9 cellular contexts compared by ENCODE assay signal in genomic region chr1:209839875-209840491, GRCh38. TPM values are rescaled to one million over a fixed set of nuclear protein-coding genes. Genes with fewer than 3 reads are reported as not detected.
A peak's percentile ranks its signal among the peaks of the same experiment; 100 is the strongest.
DNase-seq lines count a peak whose midpoint lies in the region; ATAC-seq and TF ChIP-seq lines count a peak whose summit lies in the region.
"Had no signal": no experiment of that assay in that cellular context is flagged by ENCODE, and none has a peak within 500 bp of the region (broad histone marks: within the 10 kb centered on the region; RNA-seq: fewer than 3 reads in every experiment).

No MANE protein-coding gene starts in this region.

- H3K27ac Mint-ChIP-seq in activated naive CD8-positive, alpha-beta T cell treated with anti-CD3 and anti-CD28 coated beads, Interleukin-2, amount 50 U/mL, for 24 hours: peak overlapping the region; percentile 94
- peak overlapping the region; percentile 4 for H3K27ac Mint-ChIP-seq in type B pancreatic cell

- peaks cover 71% of the 10 kb centered on the region for H3K36me3 ChIP-seq in WERI-Rb-1

- no peaks in the 10 kb centered on the region for H3K4me1 ChIP-seq in right cardiac atrium (ENCODE audit: control insufficient read depth, insufficient read depth, low read length)

- H3K27ac ChIP-seq in right cardiac atrium (ENCODE audit: low read length) (no peak overlapping the region), WERI-Rb-1 (no peak overlapping the region)
- H3K27ac ChIP-seq: spleen had no signal

- intact Hi-C loops in right cardiac atrium (cut with DNase I): no loop called here
- intact Hi-C loops in left ventricle myocardium superior (cut with micrococcal nuclease): no loop called here

- ATAC-seq in right cardiac atrium (peak; percentile 60 to 92), left ventricle myocardium superior (no peak)
- ATAC-seq in activated naive CD8-positive, alpha-beta T cell treated with anti-CD3 and anti-CD28 coated beads, Interleukin-2, amount 50 U/mL, for 24 hours: peak; percentile 83

- no peak for DNase-seq in right cardiac atrium
- no peak for DNase-seq in left ventricle myocardium superior
- peak; percentile 26 for DNase-seq in activated naive CD8-positive, alpha-beta T cell treated with anti-CD3 and anti-CD28 coated beads, Interleukin-2, amount 50 U/mL, for 24 hours
- peak; percentile 86 for DNase-seq in kidney glomerular epithelial cell (lab: John Stamatoyannopoulos, UW)
- DNase-seq in type B pancreatic cell (ENCODE audit: extremely low spot score, unreplicated experiment): no peak
- DNase-seq in WERI-Rb-1: no peak
- DNase-seq in Ammon's horn (ENCODE audit: low spot score): no peak
- no peak for DNase-seq in NCI-H2196 treated with DMSO at 0.1 percent for 48 hours (lab: John Stamatoyannopoulos, UW; ENCODE audit: unreplicated experiment)
- DNase-seq: spleen had no signal

- H3K27me3 Mint-ChIP-seq in activated naive CD8-positive, alpha-beta T cell treated with anti-CD3 and anti-CD28 coated beads, Interleukin-2, amount 50 U/mL, for 24 hours: no peaks in the 10 kb centered on the region
- no peaks in the 10 kb centered on the region for H3K27me3 Mint-ChIP-seq in type B pancreatic cell

- H3K9me3 ChIP-seq in right cardiac atrium (ENCODE audit: control insufficient read depth, low read length) (no peaks in the 10 kb centered on the region), WERI-Rb-1 (ENCODE audit: severe bottlenecking) (no peaks in the 10 kb centered on the region)
- H3K9me3 ChIP-seq: spleen had no signal

- H3K9me3 Mint-ChIP-seq in activated naive CD8-positive, alpha-beta T cell treated with anti-CD3 and anti-CD28 coated beads, Interleukin-2, amount 50 U/mL, for 24 hours: no peaks in the 10 kb centered on the region
- H3K9me3 Mint-ChIP-seq in type B pancreatic cell: no peaks in the 10 kb centered on the region

- no peak overlapping the region for H3K4me3 ChIP-seq in right cardiac atrium (ENCODE audit: low read length)
- no peak overlapping the region for H3K4me3 ChIP-seq in WERI-Rb-1 (ENCODE audit: low read depth, low read length)
- H3K4me3 ChIP-seq: spleen had no signal

- WGBS in right cardiac atrium: 65% methylated on average over 5 of the region's 5 CpGs

- TF ChIP-seq CTCF in type B pancreatic cell (conservative IDR thresholded peaks at IDR 0.05) (no peak), WERI-Rb-1 (IDR thresholded peaks at IDR 0.05; ENCODE audit: low read depth, low read length) (no peak)

- H3K36me3 Mint-ChIP-seq in activated naive CD8-positive, alpha-beta T cell treated with anti-CD3 and anti-CD28 coated beads, Interleukin-2, amount 50 U/mL, for 24 hours (ENCODE audit: low read depth): peaks cover 86% of the 10 kb centered on the region
- H3K36me3 Mint-ChIP-seq in type B pancreatic cell: peaks cover 35% of the 10 kb centered on the region

- peak overlapping the region; percentile 59 for H3K4me3 Mint-ChIP-seq in activated naive CD8-positive, alpha-beta T cell treated with anti-CD3 and anti-CD28 coated beads, Interleukin-2, amount 50 U/mL, for 24 hours
- H3K4me3 Mint-ChIP-seq in type B pancreatic cell: no peak overlapping the region

- H3K4me1 Mint-ChIP-seq in activated naive CD8-positive, alpha-beta T cell treated with anti-CD3 and anti-CD28 coated beads, Interleukin-2, amount 50 U/mL, for 24 hours: peaks cover 62% of the 10 kb centered on the region
- no peaks in the 10 kb centered on the region for H3K4me1 Mint-ChIP-seq in type B pancreatic cell (ENCODE audit: unreplicated experiment)

- H3K27me3 ChIP-seq in right cardiac atrium (ENCODE audit: control insufficient read depth, insufficient read depth) (no peaks in the 10 kb centered on the region), WERI-Rb-1 (ENCODE audit: insufficient read depth, low read depth, severe bottlenecking) (no peaks in the 10 kb centered on the region)
- H3K27me3 ChIP-seq: spleen had no signal

RNA-seq across cellular contexts. Expression of gene UTP25, which starts 12.2 kb away (rescaled TPM):
- total RNA-seq in right cardiac atrium: 1 to 10 TPM; 2.3 to 3.1 (median 3.0) TPM
- polyA plus RNA-seq in right cardiac atrium: 1.2 TPM
- 2.5 TPM for total RNA-seq in left ventricle myocardium superior
- 8.4 and 9.4 TPM in 2 replicates for total RNA-seq in type B pancreatic cell (ENCODE audit: low replicate concordance)

RNA-seq across cellular contexts. Expression of gene IRF6, which starts 34.0 kb away (rescaled TPM):
- total RNA-seq in right cardiac atrium (10 to 100 TPM; 27.7 to 45.4 (median 36.4) TPM), left ventricle myocardium superior (48.5 TPM), type B pancreatic cell (ENCODE audit: low replicate concordance) (28.2 and 67.4 TPM in 2 replicates)
- 22.6 TPM for polyA plus RNA-seq in right cardiac atrium

RNA-seq across cellular contexts. Expression of gene C1orf74, which starts 55.6 kb away (rescaled TPM):
- total RNA-seq in right cardiac atrium (1 to 10 TPM; 1.9 to 3.3 (median 2.8) TPM), left ventricle myocardium superior (2.0 TPM), type B pancreatic cell (ENCODE audit: low replicate concordance) (3.6 TPM in 2 replicates)
- polyA plus RNA-seq in right cardiac atrium: 1.4 TPM

Comparison
In these comparisons a context has a peak if more than half of its experiments do, and no peak if none do; other contexts are left out.
1. DNase-seq: peak in activated naive CD8-positive, alpha-beta T cell treated with anti-CD3 and anti-CD28 coated beads, Interleukin-2, amount 50 U/mL, for 24 hours (single experiment) and kidney glomerular epithelial cell (single experiment); none in right cardiac atrium (0 of 3), left ventricle myocardium superior (single experiment), type B pancreatic cell (single experiment), WERI-Rb-1 (single experiment), Ammon's horn (single experiment) and NCI-H2196 treated with DMSO at 0.1 percent for 48 hours (single experiment).